10 cellular contexts compared by ENCODE assay signal in genomic region chr3:69791111-69791510, GRCh38. TPM values are rescaled to one million over a fixed set of nuclear protein-coding genes. Genes with fewer than 3 reads are reported as not detected.
A peak's percentile ranks its signal among the peaks of the same experiment; 100 is the strongest.
DNase-seq lines count a peak whose midpoint lies in the region; ATAC-seq and TF ChIP-seq lines count a peak whose summit lies in the region.
"Had no signal": no experiment of that assay in that cellular context is flagged by ENCODE, and none has a peak within 500 bp of the region (broad histone marks: within the 10 kb centered on the region; RNA-seq: fewer than 3 reads in every experiment).

No MANE protein-coding gene starts in this region.

- in situ Hi-C loops in G401 (cut with HindIII; ENCODE audit: low sequenced_read_pairs), result no loop called here
- in situ Hi-C loops in astrocyte of the cerebellum (cut with HindIII; ENCODE audit: low sequenced_read_pairs), result no loop called here
- in situ Hi-C loops in gastrocnemius medialis (cut with MboI; ENCODE audit: low sequenced_read_pairs in 4 of 4), result loop anchor here (5.0 to 10.0 kb wide), 2 partner anchors 96 to 99 kb away; no protein-coding TSS in a partner anchor

- no peak overlapping the region for H3K4me3 ChIP-seq in astrocyte of the cerebellum (ENCODE audit: low read depth, low read length)
- peak overlapping the region in 6 of 12 donors; percentile 2 to 14 (median 4) for H3K4me3 ChIP-seq in heart left ventricle
- H3K4me3 ChIP-seq in gastrocnemius medialis, result peak overlapping the region in 3 of 4 donors; percentile 4 to 32 (median 28)

- peak overlapping the region in 11 of 12 donors; percentile 26 to 72 (median 47) for H3K27ac ChIP-seq in heart left ventricle
- H3K27ac ChIP-seq in gastrocnemius medialis, result peak overlapping the region; percentile 58 to 73 (median 64)

- intact Hi-C loops in heart left ventricle (cut with DNase I) (loop anchor here (2.0 to 10.0 kb wide), 8 partner anchors 49 to 156 kb away; partner anchors contain the start of gene MITF (in 1 of the 10)), gastrocnemius medialis (cut with DNase I; ENCODE audit: low total_unique reads) (loop anchor here (1.0 to 5.0 kb wide), 3 partner anchors 52 to 100 kb away; partner anchors contain the start of gene MITF)

- no peaks in the 10 kb centered on the region for H3K9me3 ChIP-seq in heart left ventricle
- H3K9me3 ChIP-seq in gastrocnemius medialis, result no peaks in the 10 kb centered on the region

- DNase-seq in G401 (ENCODE audit: low spot score), result peak; percentile 20
- DNase-seq in astrocyte of the cerebellum (ENCODE audit: low read depth), result peak; percentile 53
- DNase-seq in heart left ventricle, result peak; percentile 58 to 86 (median 70)
- DNase-seq in gastrocnemius medialis, result peak; percentile 69 to 84
- DNase-seq in T-helper 9 cell, result no peak
- DNase-seq in COLO829 (ENCODE audit: low spot score), result no peak
- DNase-seq: activated CD4-positive, alpha-beta T cell treated with anti-CD3 and anti-CD28 coated beads for 48 hours; DMS79 treated with DMSO at 0.1 percent for 48 hours had no signal

- peaks cover 11 to 47% (median 39%) of the 10 kb centered on the region in 12 donors for H3K4me1 ChIP-seq in heart left ventricle
- H3K4me1 ChIP-seq in gastrocnemius medialis, result peaks cover 52 to 67% of the 10 kb centered on the region in 2 donors

- no peak for TF ChIP-seq POLR2A in heart left ventricle (IDR thresholded peaks at IDR 0.05)
- TF ChIP-seq POLR2A in gastrocnemius medialis (IDR thresholded peaks at IDR 0.05), result no peak

- H3K36me3 ChIP-seq in heart left ventricle, result no peaks in the 10 kb centered on the region
- no peaks in the 10 kb centered on the region for H3K36me3 ChIP-seq in gastrocnemius medialis

- ATAC-seq in heart left ventricle (peak; percentile 63 to 85 (median 74)), gastrocnemius medialis (peak; percentile 88 to 90), GM19463 (IDR thresholded peaks at IDR 0.05; ENCODE audit: unreplicated experiment) (no peak), HG03139 (IDR thresholded peaks at IDR 0.05; ENCODE audit: unreplicated experiment) (no peak)

- H3K27me3 ChIP-seq in heart left ventricle (no peaks in the 10 kb centered on the region), gastrocnemius medialis (no peaks in the 10 kb centered on the region)

- no peak for TF ChIP-seq CTCF in astrocyte of the cerebellum (IDR thresholded peaks at IDR 0.05; ENCODE audit: low read depth, low read length, missing control alignments)
- no peak for TF ChIP-seq CTCF in heart left ventricle (IDR thresholded peaks at IDR 0.05)
- no peak for TF ChIP-seq CTCF in gastrocnemius medialis (IDR thresholded peaks at IDR 0.05 in 4 of 5, conservative IDR thresholded peaks at IDR 0.05 in 1 of 5)

- 3 to 13% (median 11%) methylated on average over 6 of the region's 6 CpGs for whole genome bisulfite sequencing in heart left ventricle, 4 donors

RNA-seq across cellular contexts. Expression of gene MITF, which starts 51.8 kb away (rescaled TPM):
- total RNA-seq in G401 (2014; rRNA removed; shearing (Covaris generic)), result 81.7 and 116 TPM in 2 replicates
- total RNA-seq in heart left ventricle (100 to 1,000 TPM in 2 of 9 donors, 10 to 100 TPM in 7; 61.4 to 114 (median 86.9) TPM), gastrocnemius medialis (100 to 1,000 TPM in 3 of 4 donors, 10 to 100 TPM in 1; 71.1 to 139 (median 109) TPM)
- 10 to 100 TPM; 17.9 to 56.9 TPM for polyA plus RNA-seq in heart left ventricle

Comparison
In these comparisons a context has a peak if more than half of its experiments do, and no peak if none do; other contexts are left out.
1. DNase-seq: peak in G401 (single experiment), astrocyte of the cerebellum (single experiment), heart left ventricle (5 of 5) and gastrocnemius medialis (2 of 2); none in T-helper 9 cell (single experiment) and COLO829 (single experiment).
2. ATAC-seq: peak in heart left ventricle (4 of 4) and gastrocnemius medialis (2 of 2); none in GM19463 (single experiment) and HG03139 (single experiment).
3. in situ Hi-C loops: an anchor here in gastrocnemius medialis (5.0 to 10.0 kb wide); none called in G401 and astrocyte of the cerebellum.